In genomic region chr9:93251309-93251708, GRCh38 we compare ENCODE assay signal across 6 cellular contexts.
DNase-seq lines count a peak whose midpoint lies in the region; ATAC-seq and TF ChIP-seq lines count a peak whose summit lies in the region.
"Not testable (repeated sequence)": the region's sequence is repeated elsewhere in the genome, so short reads cannot be mapped to it uniquely, and the experiment has no call there.

No MANE protein-coding gene starts in this region.

- H3K27me3 Mint-ChIP-seq in CD14-positive monocyte (ENCODE audit: low read depth in 3 of 3) = peaks cover 7 to 26% (median 10%) of the 10 kb centered on the region in 3 donors
- not testable (repeated sequence) for H3K27me3 Mint-ChIP-seq in chondrocyte (ENCODE audit: low read depth)

- H3K27ac ChIP-seq in lower lobe of right lung; aorta (ENCODE audit: low read depth in 1 of 2, low read length in 2 of 2): not testable (repeated sequence)

- intact Hi-C loops in CD14-positive monocyte (cut with micrococcal nuclease) = loop anchor here in 1 of 2 donors (10.0 kb wide), 1 partner anchor 437 kb away; no protein-coding TSS in a partner anchor
- intact Hi-C loops in cardiac septum (cut with DNase I); lower lobe of right lung (cut with DNase I); posterior vena cava (cut with DNase I); aorta (cut with DNase I): not testable (repeated sequence)

- not testable (repeated sequence) for H3K27ac Mint-ChIP-seq in CD14-positive monocyte; chondrocyte (ENCODE audit: unreplicated experiment)

- not testable (repeated sequence) for TF ChIP-seq CTCF in CD14-positive monocyte (IDR thresholded peaks at IDR 0.05); chondrocyte (IDR thresholded peaks at IDR 0.05); lower lobe of right lung (IDR thresholded peaks at IDR 0.05)

- not testable (repeated sequence) for ATAC-seq in lower lobe of right lung; aorta (ENCODE audit: low FRiP score)

- H3K4me3 Mint-ChIP-seq in CD14-positive monocyte; chondrocyte (ENCODE audit: unreplicated experiment): not testable (repeated sequence)

- H3K9me3 Mint-ChIP-seq in CD14-positive monocyte; chondrocyte (ENCODE audit: low read depth): not testable (repeated sequence)

- H3K4me3 ChIP-seq in lower lobe of right lung; aorta (ENCODE audit: low read length in 2 of 2): not testable (repeated sequence)

- not testable (repeated sequence) for H3K4me1 Mint-ChIP-seq in CD14-positive monocyte; chondrocyte (ENCODE audit: low read depth)

- not testable (repeated sequence) for H3K9me3 ChIP-seq in lower lobe of right lung; aorta (ENCODE audit: control insufficient read depth, low read length)

- DNase-seq in CD14-positive monocyte (ENCODE audit: low spot score) (peak; percentile 3), chondrocyte (ENCODE audit: low spot score) (peak; percentile 20), cardiac septum (ENCODE audit: low spot score) (peak; percentile 35), lower lobe of right lung (peak; percentile 21), posterior vena cava (ENCODE audit: low spot score) (peak; percentile 19), aorta (peak; percentile 12 to 31)

- not testable (repeated sequence) for H3K4me1 ChIP-seq in lower lobe of right lung; aorta (ENCODE audit: control insufficient read depth in 1 of 2, insufficient read depth in 2 of 2, low read length in 2 of 2)

- not testable (repeated sequence) for H3K36me3 Mint-ChIP-seq in CD14-positive monocyte; chondrocyte (ENCODE audit: low read depth)

- H3K36me3 ChIP-seq in lower lobe of right lung; aorta (ENCODE audit: control insufficient read depth in 1 of 2, insufficient read depth in 2 of 2, low read length in 1 of 2): not testable (repeated sequence)

- 97 to 98% methylated on average over 8 of the region's 8 CpGs for WGBS in aorta, 2 donors

- H3K27me3 ChIP-seq in lower lobe of right lung (ENCODE audit: low read depth); aorta (ENCODE audit: control insufficient read depth in 1 of 2, insufficient read depth in 2 of 2, low read length in 1 of 2): not testable (repeated sequence)
